ENCODE assay signal across 9 cellular contexts in the genomic region with DNA sequence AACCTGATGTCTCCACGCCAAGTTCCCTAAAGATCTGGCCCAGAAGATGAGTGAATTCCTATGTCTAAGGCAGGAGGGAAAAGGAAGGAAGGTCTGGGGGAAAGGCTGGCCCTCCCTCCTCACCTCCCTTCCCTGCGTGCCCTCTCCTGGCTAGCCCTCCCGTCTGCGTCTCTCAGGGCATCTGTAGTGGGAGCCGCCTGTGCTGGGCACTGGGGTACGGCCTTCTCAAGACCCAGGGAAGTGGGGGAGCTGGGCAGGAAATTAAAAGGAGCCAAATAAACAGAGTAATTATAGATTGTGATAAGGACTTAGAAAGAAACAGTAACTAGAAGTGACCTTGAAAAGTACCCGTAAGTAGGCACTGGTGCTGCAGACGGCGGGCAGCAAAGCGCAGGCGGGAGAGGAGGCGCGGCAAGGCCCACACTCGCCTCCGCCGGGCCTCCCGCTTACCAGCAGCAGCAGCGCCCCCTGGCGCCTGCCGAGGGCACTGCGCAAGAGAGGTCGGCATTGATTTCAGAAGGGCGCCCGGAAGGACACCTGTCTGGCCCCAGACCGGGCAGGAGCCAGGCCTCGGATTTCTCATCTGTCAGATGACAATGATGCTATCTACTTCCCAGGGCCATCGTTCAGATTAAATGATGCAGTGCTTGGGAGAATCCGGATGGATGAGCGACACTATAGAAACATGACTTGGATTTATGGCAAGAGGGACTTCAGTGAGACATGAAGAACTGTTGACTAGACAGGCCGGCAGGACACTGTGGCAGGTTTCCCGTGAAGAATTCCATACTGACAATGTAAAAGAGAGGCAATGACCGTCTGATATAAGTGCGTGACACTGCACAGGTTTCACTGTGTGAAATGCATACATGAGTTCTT. TPM values are rescaled to one million over a fixed set of nuclear protein-coding genes. Genes with fewer than 3 reads are reported as not detected.
A peak's percentile ranks its signal among the peaks of the same experiment; 100 is the strongest.
DNase-seq lines count a peak whose midpoint lies in the region; ATAC-seq and TF ChIP-seq lines count a peak whose summit lies in the region.
"Had no signal": no experiment of that assay in that cellular context is flagged by ENCODE, and none has a peak within 500 bp of the region (broad histone marks: within the 10 kb centered on the region; RNA-seq: fewer than 3 reads in every experiment).

No MANE protein-coding gene starts in this region.

- ATAC-seq in GM21619 (IDR thresholded peaks at IDR 0.05; ENCODE audit: unreplicated experiment) = peak; percentile 95
- peak; percentile 79 to 82 for ATAC-seq in activated CD4-positive, CD25-positive, alpha-beta regulatory T cell treated with anti-CD3 and anti-CD28 coated beads, Interleukin-2, amount 50 U/mL, for 24 hours

- H3K9me3 Mint-ChIP-seq in chondrocyte (ENCODE audit: low read depth) = no peaks in the 10 kb centered on the region
- H3K9me3 Mint-ChIP-seq: T-helper 1 cell treated with Interleukin-12 subunit alpha and Interleukin-12 subunit beta and Interleukin-4 antibody, amounts not matched to agents 30 μg/mL and 1 μg/mL, for 36 hours had no signal

- DNase-seq in Daoy (ENCODE audit: low read depth) = peak; percentile 77
- peak; percentile 65 for DNase-seq in KBM-7
- no peak for DNase-seq in chondrocyte (ENCODE audit: low spot score)
- peak; percentile 79 to 84 for DNase-seq in lung microvascular endothelial cell (ENCODE audit: low read depth in 2 of 2)
- peak; percentile 51 to 68 for DNase-seq in stimulated activated CD8-positive, alpha-beta memory T cell treated with anti-CD3 and anti-CD28 coated beads, Interleukin-15, amount 100 ng/mL, for 48 hours (ENCODE audit: low read depth in 2 of 2)
- no peak for DNase-seq in cortex of kidney (lab: John Stamatoyannopoulos, UW)

- in situ Hi-C loops in KBM-7 (cut with MboI; ENCODE audit: low pct_unique_long_range_greater_than_20kb, low sequenced_read_pairs) = no loop called here

- no peak overlapping the region for H3K27ac Mint-ChIP-seq in chondrocyte (ENCODE audit: unreplicated experiment)
- H3K27ac Mint-ChIP-seq: T-helper 1 cell treated with Interleukin-12 subunit alpha and Interleukin-12 subunit beta and Interleukin-4 antibody, amounts not matched to agents 30 μg/mL and 1 μg/mL, for 36 hours had no signal

- H3K4me3 Mint-ChIP-seq in chondrocyte (ENCODE audit: unreplicated experiment) = no peak overlapping the region
- H3K4me3 Mint-ChIP-seq: T-helper 1 cell treated with Interleukin-12 subunit alpha and Interleukin-12 subunit beta and Interleukin-4 antibody, amounts not matched to agents 30 μg/mL and 1 μg/mL, for 36 hours had no signal

- H3K4me1 Mint-ChIP-seq in chondrocyte (ENCODE audit: low read depth) = peaks cover 26% of the 10 kb centered on the region

- no peaks in the 10 kb centered on the region for H3K27me3 Mint-ChIP-seq in chondrocyte (ENCODE audit: low read depth)

- TF ChIP-seq CTCF in chondrocyte (IDR thresholded peaks at IDR 0.05) = peak; percentile 93

- no peaks in the 10 kb centered on the region for H3K36me3 Mint-ChIP-seq in chondrocyte (ENCODE audit: low read depth)

RNA-seq across cellular contexts. Expression of a gene that starts 7.3 kb away (rescaled TPM):
- not detected in 2 replicates for total RNA-seq in Daoy (2014; rRNA removed; shearing (Covaris generic))
- total RNA-seq in chondrocyte = not detected in 3 replicates
- under 0.01 and 0.22 TPM in 2 replicates for total RNA-seq in lung microvascular endothelial cell

RNA-seq across cellular contexts. Expression of a gene that starts 31.4 kb away (rescaled TPM):
- total RNA-seq in Daoy (2014; rRNA removed; shearing (Covaris generic)) = not detected in 2 replicates
- total RNA-seq in chondrocyte (0.15 to 0.18 TPM in 2 of 3 replicates, not detected in the other), lung microvascular endothelial cell (not detected in 2 replicates)

Comparison
In these comparisons a context has a peak if more than half of its experiments do, and no peak if none do; other contexts are left out.
1. DNase-seq: peak in Daoy (single experiment), KBM-7 (single experiment), lung microvascular endothelial cell (2 of 2) and stimulated activated CD8-positive, alpha-beta memory T cell treated with anti-CD3 and anti-CD28 coated beads, Interleukin-15, amount 100 ng/mL, for 48 hours (2 of 2); none in chondrocyte (single experiment) and cortex of kidney (single experiment).